ENCODE assay signal across 14 cellular contexts in the genomic region with DNA sequence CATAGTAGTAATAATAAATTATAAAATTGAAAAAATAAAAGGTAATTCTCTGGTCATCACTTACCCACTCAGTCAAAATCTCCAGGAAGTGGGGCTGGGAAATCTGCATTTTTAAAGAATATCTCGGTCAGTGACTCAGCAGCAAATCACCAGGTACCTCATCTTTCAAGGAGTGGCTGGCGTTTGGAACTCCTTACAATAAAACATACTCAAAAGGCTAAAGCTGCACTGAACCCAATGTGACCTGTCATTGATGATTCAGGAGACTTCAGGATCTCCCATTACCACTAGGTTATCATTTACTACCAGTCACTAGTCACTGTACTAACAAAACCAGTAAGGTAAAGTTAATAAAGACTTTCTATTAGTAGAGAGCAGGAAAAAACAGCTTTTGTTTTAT. TPM values are rescaled to one million over a fixed set of nuclear protein-coding genes. Genes with fewer than 3 reads are reported as not detected.
DNase-seq lines count a peak whose midpoint lies in the region; ATAC-seq and TF ChIP-seq lines count a peak whose summit lies in the region.
"Had no signal": no experiment of that assay in that cellular context is flagged by ENCODE, and none has a peak within 500 bp of the region (broad histone marks: within the 10 kb centered on the region; RNA-seq: fewer than 3 reads in every experiment).

No MANE protein-coding gene starts in this region.

- no peak for DNase-seq in CD8-positive, alpha-beta memory T cell
- DNase-seq in HFFc6 = peak; percentile 55
- no peak for DNase-seq in activated naive CD8-positive, alpha-beta T cell treated with anti-CD3 and anti-CD28 coated beads, Interleukin-2, amount 50 U/mL, for 24 hours
- peak; percentile 96 for DNase-seq in kidney tubule cell (ENCODE audit: low spot score)
- no peak for DNase-seq in SKM-1 treated with dmso at 0.1 percent for 144 hours (lab: John Stamatoyannopoulos, UW; ENCODE audit: unreplicated experiment)
- DNase-seq in KG1 (lab: John Stamatoyannopoulos, UW) = no peak
- DNase-seq: DND-41, heart left ventricle, NCI-H2081, RPMI8226 had no signal

- no peak overlapping the region for H3K4me3 ChIP-seq in CD8-positive, alpha-beta memory T cell (ENCODE audit: low read length)
- H3K4me3 ChIP-seq: heart left ventricle had no signal

- peaks cover 58% of the 10 kb centered on the region for H3K4me1 ChIP-seq in CD8-positive, alpha-beta memory T cell (ENCODE audit: insufficient read depth, low read length)

- TF ChIP-seq CTCF in HFFc6 (IDR thresholded peaks at IDR 0.05) = no peak

- no peak for ATAC-seq in activated naive CD8-positive, alpha-beta T cell treated with anti-CD3 and anti-CD28 coated beads, Interleukin-2, amount 50 U/mL, for 24 hours
- ATAC-seq in GM19324 (IDR thresholded peaks at IDR 0.05; ENCODE audit: low FRiP score, unreplicated experiment) (no peak), HG03432 (IDR thresholded peaks at IDR 0.05; ENCODE audit: unreplicated experiment) (no peak)
- ATAC-seq: heart left ventricle had no signal

- H3K27ac Mint-ChIP-seq in CD8-positive, alpha-beta memory T cell = peak overlapping the region in 7 of 8 donors; percentile 37 to 98 (median 77)
- peak overlapping the region; percentile 80 for H3K27ac Mint-ChIP-seq in HFFc6
- peak overlapping the region; percentile 47 for H3K27ac Mint-ChIP-seq in activated naive CD8-positive, alpha-beta T cell treated with anti-CD3 and anti-CD28 coated beads, Interleukin-2, amount 50 U/mL, for 24 hours

- no peaks in the 10 kb centered on the region for H3K27me3 ChIP-seq in CD8-positive, alpha-beta memory T cell (ENCODE audit: insufficient read depth, low read length, poor library complexity, severe bottlenecking)
- H3K27me3 ChIP-seq: heart left ventricle had no signal

- H3K9me3 ChIP-seq in CD8-positive, alpha-beta memory T cell (ENCODE audit: low read length) = no peaks in the 10 kb centered on the region
- H3K9me3 ChIP-seq: heart left ventricle had no signal

- POLR2A ChIA-PET in CD8-positive, alpha-beta memory T cell (lab: Charles Lee) = interaction anchor here (1.1 kb wide), 1 partner anchor 12 kb away, joined by 3 read pairs; no protein-coding TSS in a partner anchor

- H3K4me3 Mint-ChIP-seq in CD8-positive, alpha-beta memory T cell = peak overlapping the region in 4 of 7 donors; percentile 9 to 67 (median 50)
- peak overlapping the region; percentile 56 for H3K4me3 Mint-ChIP-seq in HFFc6
- no peak overlapping the region for H3K4me3 Mint-ChIP-seq in activated naive CD8-positive, alpha-beta T cell treated with anti-CD3 and anti-CD28 coated beads, Interleukin-2, amount 50 U/mL, for 24 hours

- no peaks in the 10 kb centered on the region for H3K27me3 Mint-ChIP-seq in CD8-positive, alpha-beta memory T cell
- no peaks in the 10 kb centered on the region; the same call in none of the 2 replicates for H3K27me3 Mint-ChIP-seq in HFFc6 (ENCODE audit: insufficient read depth)
- H3K27me3 Mint-ChIP-seq in activated naive CD8-positive, alpha-beta T cell treated with anti-CD3 and anti-CD28 coated beads, Interleukin-2, amount 50 U/mL, for 24 hours = no peaks in the 10 kb centered on the region
- H3K27me3 Mint-ChIP-seq: central memory CD8-positive, alpha-beta T cell had no signal

- CTCF ChIA-PET in CD8-positive, alpha-beta memory T cell (lab: Charles Lee) = no interaction called here

- H3K36me3 Mint-ChIP-seq in CD8-positive, alpha-beta memory T cell = peaks cover 0 to 18% (median 0%) of the 10 kb centered on the region in 3 donors
- no peaks in the 10 kb centered on the region for H3K36me3 Mint-ChIP-seq in HFFc6 (ENCODE audit: low read depth)
- H3K36me3 Mint-ChIP-seq in activated naive CD8-positive, alpha-beta T cell treated with anti-CD3 and anti-CD28 coated beads, Interleukin-2, amount 50 U/mL, for 24 hours (ENCODE audit: low read depth) = no peaks in the 10 kb centered on the region

- no peak overlapping the region for H3K27ac ChIP-seq in CD8-positive, alpha-beta memory T cell (ENCODE audit: low read depth, low read length)
- H3K27ac ChIP-seq: heart left ventricle had no signal

- H3K4me1 Mint-ChIP-seq in CD8-positive, alpha-beta memory T cell = peaks cover 70 to 79% (median 77%) of the 10 kb centered on the region in 3 donors
- peaks cover 80% of the 10 kb centered on the region for H3K4me1 Mint-ChIP-seq in HFFc6 (ENCODE audit: low read depth)
- peaks cover 86% of the 10 kb centered on the region for H3K4me1 Mint-ChIP-seq in activated naive CD8-positive, alpha-beta T cell treated with anti-CD3 and anti-CD28 coated beads, Interleukin-2, amount 50 U/mL, for 24 hours

- H3K9me3 Mint-ChIP-seq in CD8-positive, alpha-beta memory T cell = no peaks in the 10 kb centered on the region
- H3K9me3 Mint-ChIP-seq in HFFc6 = no peaks in the 10 kb centered on the region
- H3K9me3 Mint-ChIP-seq in activated naive CD8-positive, alpha-beta T cell treated with anti-CD3 and anti-CD28 coated beads, Interleukin-2, amount 50 U/mL, for 24 hours = no peaks in the 10 kb centered on the region
- H3K9me3 Mint-ChIP-seq: central memory CD8-positive, alpha-beta T cell had no signal

- no peaks in the 10 kb centered on the region for H3K36me3 ChIP-seq in CD8-positive, alpha-beta memory T cell (ENCODE audit: insufficient read depth, low read length)
- H3K36me3 ChIP-seq: heart left ventricle had no signal

RNA-seq across cellular contexts. Expression of a gene that starts 21.5 kb away (rescaled TPM):
- total RNA-seq in CD8-positive, alpha-beta memory T cell = 10 to 100 TPM; 30.2 to 33.1 TPM
- polyA plus RNA-seq in CD8-positive, alpha-beta memory T cell = 43.6 TPM
- 10 to 100 TPM; 12.0 to 18.5 (median 13.6) TPM for total RNA-seq in HFFc6 (2021; fragmentation: NEBNext Ultra II Directional; extraction: Animal tissue kit (Norgen Biotek cat#: 25700))

RNA-seq across cellular contexts. Expression of a gene that starts 34.7 kb away (rescaled TPM):
- 10 to 100 TPM; 27.5 to 29.8 TPM for total RNA-seq in CD8-positive, alpha-beta memory T cell
- 11.9 TPM for polyA plus RNA-seq in CD8-positive, alpha-beta memory T cell
- 10 to 100 TPM in 5 of 6 experiments, 1 to 10 TPM in 1; 8.9 to 14.1 (median 12.7) TPM for total RNA-seq in HFFc6 (2021; fragmentation: NEBNext Ultra II Directional; extraction: Animal tissue kit (Norgen Biotek cat#: 25700))

RNA-seq across cellular contexts. Expression of a gene that starts 36.4 kb away (rescaled TPM):
- under 1 TPM; 0.15 to 0.16 TPM for total RNA-seq in CD8-positive, alpha-beta memory T cell
- polyA plus RNA-seq in CD8-positive, alpha-beta memory T cell = not detected
- not detected for total RNA-seq in HFFc6 (2021; fragmentation: NEBNext Ultra II Directional; extraction: Animal tissue kit (Norgen Biotek cat#: 25700))
- total RNA-seq: H1, heart left ventricle had no signal
- polyA plus RNA-seq: H1, heart left ventricle had no signal

RNA-seq across cellular contexts. Expression of a gene that starts 57.1 kb away (rescaled TPM):
- total RNA-seq in CD8-positive, alpha-beta memory T cell = 10 to 100 TPM; 54.0 to 58.3 TPM
- polyA plus RNA-seq in CD8-positive, alpha-beta memory T cell = 4.6 TPM
- total RNA-seq in HFFc6 (2021; fragmentation: NEBNext Ultra II Directional; extraction: Animal tissue kit (Norgen Biotek cat#: 25700)) = 10 to 100 TPM; 15.2 to 21.0 (median 18.5) TPM

Comparison
In these comparisons a context has a peak if more than half of its experiments do, and no peak if none do; other contexts are left out.
1. DNase-seq: peak in HFFc6 (single experiment) and kidney tubule cell (single experiment); none in CD8-positive, alpha-beta memory T cell (0 of 5), activated naive CD8-positive, alpha-beta T cell treated with anti-CD3 and anti-CD28 coated beads, Interleukin-2, amount 50 U/mL, for 24 hours (single experiment), SKM-1 treated with dmso at 0.1 percent for 144 hours (single experiment) and KG1 (single experiment).
2. Peak in every context shown above with its lines, with median percentiles within 50 percentile points of each other: H3K27ac Mint-ChIP-seq.